Comparison of ENCODE assay signal across 1 cellular context in genomic region chr19:46943150-46943946, GRCh38.
TF ChIP-seq lines count a peak whose summit lies in the region.

No MANE protein-coding gene starts in this region.

TF ChIP-seq in liver, 16 proteins besides CTCF, POLR2A, EP300 and RAD21 (continued from another document):
- TF ChIP-seq, protein P1, sequence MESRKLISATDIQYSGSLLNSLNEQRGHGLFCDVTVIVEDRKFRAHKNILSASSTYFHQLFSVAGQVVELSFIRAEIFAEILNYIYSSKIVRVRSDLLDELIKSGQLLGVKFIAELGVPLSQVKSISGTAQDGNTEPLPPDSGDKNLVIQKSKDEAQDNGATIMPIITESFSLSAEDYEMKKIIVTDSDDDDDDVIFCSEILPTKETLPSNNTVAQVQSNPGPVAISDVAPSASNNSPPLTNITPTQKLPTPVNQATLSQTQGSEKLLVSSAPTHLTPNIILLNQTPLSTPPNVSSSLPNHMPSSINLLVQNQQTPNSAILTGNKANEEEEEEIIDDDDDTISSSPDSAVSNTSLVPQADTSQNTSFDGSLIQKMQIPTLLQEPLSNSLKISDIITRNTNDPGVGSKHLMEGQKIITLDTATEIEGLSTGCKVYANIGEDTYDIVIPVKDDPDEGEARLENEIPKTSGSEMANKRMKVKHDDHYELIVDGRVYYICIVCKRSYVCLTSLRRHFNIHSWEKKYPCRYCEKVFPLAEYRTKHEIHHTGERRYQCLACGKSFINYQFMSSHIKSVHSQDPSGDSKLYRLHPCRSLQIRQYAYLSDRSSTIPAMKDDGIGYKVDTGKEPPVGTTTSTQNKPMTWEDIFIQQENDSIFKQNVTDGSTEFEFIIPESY (IDR thresholded peaks at IDR 0.05): peak; percentile 94
- peak; percentile 98 to 99 for TF ChIP-seq HNF4A (conservative IDR thresholded peaks at IDR 0.05)
- TF ChIP-seq TAF1 (conservative IDR thresholded peaks at IDR 0.05): no peak
- peak; percentile 43 for TF ChIP-seq NR2F2 (IDR thresholded peaks at IDR 0.05)
- TF ChIP-seq, protein P2, sequence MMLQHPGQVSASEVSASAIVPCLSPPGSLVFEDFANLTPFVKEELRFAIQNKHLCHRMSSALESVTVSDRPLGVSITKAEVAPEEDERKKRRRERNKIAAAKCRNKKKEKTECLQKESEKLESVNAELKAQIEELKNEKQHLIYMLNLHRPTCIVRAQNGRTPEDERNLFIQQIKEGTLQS (IDR thresholded peaks at IDR 0.05): peak; percentile 96
- TF ChIP-seq SP1 (IDR thresholded peaks at IDR 0.05): peak; percentile 97
